In genomic region chr10:4280481-4281206, GRCh38 we compare ENCODE assay signal across 2 cellular contexts.
TF ChIP-seq lines count a peak whose summit lies in the region.

No MANE protein-coding gene starts in this region.

TF ChIP-seq in IMR-90, 13 proteins besides CTCF, POLR2A, EP300 and RAD21:
- peak; percentile 78 for TF ChIP-seq FOS (IDR thresholded peaks at IDR 0.05; ENCODE audit: low read depth, low read length)
- TF ChIP-seq BHLHE40 (IDR thresholded peaks at IDR 0.05; ENCODE audit: low read depth, low read length) = peak; percentile 68
- TF ChIP-seq MXI1 (IDR thresholded peaks at IDR 0.05; ENCODE audit: borderline replicate concordance, low read depth, low read length) = no peak
- peak; percentile 23; the same call in 1 of the 2 replicates for TF ChIP-seq CEBPB (IDR thresholded peaks at IDR 0.05; ENCODE audit: low read depth, low read length)
- no peak for TF ChIP-seq RCOR1 (IDR thresholded peaks at IDR 0.05; ENCODE audit: insufficient replicate concordance, low read length)
- TF ChIP-seq NFE2L2 (IDR thresholded peaks at IDR 0.05; ENCODE audit: low read depth, low read length) = 0 out of 2 replicates have a peak, but pooled peaks have one; percentile 5
- no peak for TF ChIP-seq SMC3 (IDR thresholded peaks at IDR 0.05; ENCODE audit: low read depth, low read length)

TF ChIP-seq in GM23338, 12 proteins besides CTCF, POLR2A, EP300 and RAD21:
- TF ChIP-seq ZNF114 (CRISPR knock-in tag; IDR thresholded peaks at IDR 0.05) (no peak), ZNF462 (CRISPR knock-in tag; IDR thresholded peaks at IDR 0.05) (no peak), NANOG (IDR thresholded peaks at IDR 0.05; ENCODE audit: borderline replicate concordance) (no peak), POLR2AphosphoS5 (IDR thresholded peaks at IDR 0.05; ENCODE audit: low read depth) (no peak), EZH2 (IDR thresholded peaks at IDR 0.05; ENCODE audit: low read depth, unreplicated experiment) (no peak), JUNB (IDR thresholded peaks at IDR 0.05; ENCODE audit: unreplicated experiment) (no peak), CREB1 (CRISPR knock-in tag; IDR thresholded peaks at IDR 0.05; ENCODE audit: low read depth) (no peak), ZNF331 (CRISPR knock-in tag; IDR thresholded peaks at IDR 0.05; ENCODE audit: low read depth) (no peak), STAT1 (IDR thresholded peaks at IDR 0.05; ENCODE audit: unreplicated experiment) (no peak), EZH2phosphoT487 (IDR thresholded peaks at IDR 0.05; ENCODE audit: unreplicated experiment) (no peak)
TF ChIP-seq in GM23338: peak in this region for 0.
